Comparison of ENCODE assay signal across 1 cellular context in genomic region chr7:128783143-128783799, GRCh38.
TF ChIP-seq lines count a peak whose summit lies in the region.

No MANE protein-coding gene starts in this region.

TF ChIP-seq in HEK293, 187 proteins besides CTCF, POLR2A, EP300 and RAD21 (continued from another document and continues in another):
- TF ChIP-seq, protein P1, sequence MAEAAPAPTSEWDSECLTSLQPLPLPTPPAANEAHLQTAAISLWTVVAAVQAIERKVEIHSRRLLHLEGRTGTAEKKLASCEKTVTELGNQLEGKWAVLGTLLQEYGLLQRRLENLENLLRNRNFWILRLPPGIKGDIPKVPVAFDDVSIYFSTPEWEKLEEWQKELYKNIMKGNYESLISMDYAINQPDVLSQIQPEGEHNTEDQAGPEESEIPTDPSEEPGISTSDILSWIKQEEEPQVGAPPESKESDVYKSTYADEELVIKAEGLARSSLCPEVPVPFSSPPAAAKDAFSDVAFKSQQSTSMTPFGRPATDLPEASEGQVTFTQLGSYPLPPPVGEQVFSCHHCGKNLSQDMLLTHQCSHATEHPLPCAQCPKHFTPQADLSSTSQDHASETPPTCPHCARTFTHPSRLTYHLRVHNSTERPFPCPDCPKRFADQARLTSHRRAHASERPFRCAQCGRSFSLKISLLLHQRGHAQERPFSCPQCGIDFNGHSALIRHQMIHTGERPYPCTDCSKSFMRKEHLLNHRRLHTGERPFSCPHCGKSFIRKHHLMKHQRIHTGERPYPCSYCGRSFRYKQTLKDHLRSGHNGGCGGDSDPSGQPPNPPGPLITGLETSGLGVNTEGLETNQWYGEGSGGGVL (tag by site-specific recombination; IDR thresholded peaks at IDR 0.05) = no peak
- TF ChIP-seq, protein P2, sequence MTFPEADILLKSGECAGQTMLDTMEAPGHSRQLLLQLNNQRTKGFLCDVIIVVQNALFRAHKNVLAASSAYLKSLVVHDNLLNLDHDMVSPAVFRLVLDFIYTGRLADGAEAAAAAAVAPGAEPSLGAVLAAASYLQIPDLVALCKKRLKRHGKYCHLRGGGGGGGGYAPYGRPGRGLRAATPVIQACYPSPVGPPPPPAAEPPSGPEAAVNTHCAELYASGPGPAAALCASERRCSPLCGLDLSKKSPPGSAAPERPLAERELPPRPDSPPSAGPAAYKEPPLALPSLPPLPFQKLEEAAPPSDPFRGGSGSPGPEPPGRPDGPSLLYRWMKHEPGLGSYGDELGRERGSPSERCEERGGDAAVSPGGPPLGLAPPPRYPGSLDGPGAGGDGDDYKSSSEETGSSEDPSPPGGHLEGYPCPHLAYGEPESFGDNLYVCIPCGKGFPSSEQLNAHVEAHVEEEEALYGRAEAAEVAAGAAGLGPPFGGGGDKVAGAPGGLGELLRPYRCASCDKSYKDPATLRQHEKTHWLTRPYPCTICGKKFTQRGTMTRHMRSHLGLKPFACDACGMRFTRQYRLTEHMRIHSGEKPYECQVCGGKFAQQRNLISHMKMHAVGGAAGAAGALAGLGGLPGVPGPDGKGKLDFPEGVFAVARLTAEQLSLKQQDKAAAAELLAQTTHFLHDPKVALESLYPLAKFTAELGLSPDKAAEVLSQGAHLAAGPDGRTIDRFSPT (tag by site-specific recombination; IDR thresholded peaks at IDR 0.05) = no peak
- TF ChIP-seq ZNF549 (tag by site-specific recombination; IDR thresholded peaks at IDR 0.05) (no peak), ZNF585B (tag by site-specific recombination; IDR thresholded peaks at IDR 0.05) (no peak), ZNF169 (tag by site-specific recombination; IDR thresholded peaks at IDR 0.05) (no peak), ZNF157 (tag by site-specific recombination; IDR thresholded peaks at IDR 0.05) (no peak), ZNF223 (tag by site-specific recombination; IDR thresholded peaks at IDR 0.05) (no peak), ZNF155 (tag by site-specific recombination; IDR thresholded peaks at IDR 0.05) (no peak), KLF8 (tag by site-specific recombination; IDR thresholded peaks at IDR 0.05) (peak; percentile 73), ZNF623 (tag by site-specific recombination; IDR thresholded peaks at IDR 0.05) (0 out of 2 replicates have a peak, but pooled peaks have one; percentile 11), GLIS2 (tag by site-specific recombination; IDR thresholded peaks at IDR 0.05) (no peak), ZNF561 (tag by site-specific recombination; IDR thresholded peaks at IDR 0.05; ENCODE audit: borderline replicate concordance) (0 out of 2 replicates have a peak, but pooled peaks have one; percentile 73), ZBTB49 (tag by site-specific recombination; IDR thresholded peaks at IDR 0.05; ENCODE audit: low read depth) (no peak), ZNF777 (tag by site-specific recombination; IDR thresholded peaks at IDR 0.05; ENCODE audit: borderline replicate concordance) (no peak), GFI1B (tag by site-specific recombination; IDR thresholded peaks at IDR 0.05) (no peak), ZNF596 (tag by site-specific recombination; IDR thresholded peaks at IDR 0.05) (no peak), ZNF10 (tag by site-specific recombination; IDR thresholded peaks at IDR 0.05) (no peak), ZNF211 (tag by site-specific recombination; IDR thresholded peaks at IDR 0.05; ENCODE audit: low read depth) (no peak), ZNF473 (tag by site-specific recombination; IDR thresholded peaks at IDR 0.05) (no peak), ZNF114 (tag by site-specific recombination; IDR thresholded peaks at IDR 0.05) (no peak), WT1 (tag by site-specific recombination; IDR thresholded peaks at IDR 0.05) (no peak), TSHZ1 (tag by site-specific recombination; IDR thresholded peaks at IDR 0.05; ENCODE audit: borderline replicate concordance) (no peak), REPIN1 (tag by site-specific recombination; IDR thresholded peaks at IDR 0.05; ENCODE audit: low read depth) (peak; percentile 69; the same call in 1 of the 2 replicates), ZNF391 (tag by site-specific recombination; IDR thresholded peaks at IDR 0.05; ENCODE audit: borderline replicate concordance, low read depth) (no peak), ZNF530 (tag by site-specific recombination; IDR thresholded peaks at IDR 0.05; ENCODE audit: low read depth) (no peak), TCF7L2 (IDR thresholded peaks at IDR 0.05; ENCODE audit: borderline replicate concordance, low read depth, low read length) (no peak), ZNF416 (tag by site-specific recombination; IDR thresholded peaks at IDR 0.05) (no peak), ZNF529 (tag by site-specific recombination; IDR thresholded peaks at IDR 0.05; ENCODE audit: insufficient replicate concordance) (no peak), SETDB1 (IDR thresholded peaks at IDR 0.05; ENCODE audit: insufficient read length, low read length) (no peak), ZNF555 (tag by site-specific recombination; conservative IDR thresholded peaks at IDR 0.05) (no peak), ZNF175 (tag by site-specific recombination; IDR thresholded peaks at IDR 0.05) (no peak), ZNF513 (tag by site-specific recombination; IDR thresholded peaks at IDR 0.05) (no peak; the same call in 1 of the 2 replicates), GLI2 (tag by site-specific recombination; IDR thresholded peaks at IDR 0.05; ENCODE audit: borderline replicate concordance, low read depth) (no peak), ZNF701 (tag by site-specific recombination; IDR thresholded peaks at IDR 0.05) (no peak), ZNF449 (tag by site-specific recombination; IDR thresholded peaks at IDR 0.05) (no peak), KLF9 (tag by site-specific recombination; IDR thresholded peaks at IDR 0.05; ENCODE audit: low read depth) (no peak), YY1 (tag by site-specific recombination; IDR thresholded peaks at IDR 0.05) (peak; percentile 69; the same call in 1 of the 2 replicates), SP7 (tag by site-specific recombination; IDR thresholded peaks at IDR 0.05) (peak; percentile 79), ZNF510 (tag by site-specific recombination; IDR thresholded peaks at IDR 0.05; ENCODE audit: insufficient replicate concordance) (no peak), YY2 (tag by site-specific recombination; IDR thresholded peaks at IDR 0.05) (peak; percentile 68), ZFP37 (tag by site-specific recombination; IDR thresholded peaks at IDR 0.05) (no peak), ZNF133 (tag by site-specific recombination; IDR thresholded peaks at IDR 0.05) (0 out of 2 replicates have a peak, but pooled peaks have one; percentile 9), ZNF24 (tag by site-specific recombination; IDR thresholded peaks at IDR 0.05) (peak; percentile 64; the same call in 1 of the 2 replicates), ZNF48 (tag by site-specific recombination; IDR thresholded peaks at IDR 0.05) (no peak), ZBTB20 (tag by site-specific recombination; IDR thresholded peaks at IDR 0.05) (peak; percentile 28; the same call in 1 of the 2 replicates), ZNF707 (tag by site-specific recombination; IDR thresholded peaks at IDR 0.05) (no peak)
- TF ChIP-seq, protein P3, sequence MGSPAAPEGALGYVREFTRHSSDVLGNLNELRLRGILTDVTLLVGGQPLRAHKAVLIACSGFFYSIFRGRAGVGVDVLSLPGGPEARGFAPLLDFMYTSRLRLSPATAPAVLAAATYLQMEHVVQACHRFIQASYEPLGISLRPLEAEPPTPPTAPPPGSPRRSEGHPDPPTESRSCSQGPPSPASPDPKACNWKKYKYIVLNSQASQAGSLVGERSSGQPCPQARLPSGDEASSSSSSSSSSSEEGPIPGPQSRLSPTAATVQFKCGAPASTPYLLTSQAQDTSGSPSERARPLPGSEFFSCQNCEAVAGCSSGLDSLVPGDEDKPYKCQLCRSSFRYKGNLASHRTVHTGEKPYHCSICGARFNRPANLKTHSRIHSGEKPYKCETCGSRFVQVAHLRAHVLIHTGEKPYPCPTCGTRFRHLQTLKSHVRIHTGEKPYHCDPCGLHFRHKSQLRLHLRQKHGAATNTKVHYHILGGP (tag by site-specific recombination; IDR thresholded peaks at IDR 0.05) = no peak
- TF ChIP-seq, protein P4, sequence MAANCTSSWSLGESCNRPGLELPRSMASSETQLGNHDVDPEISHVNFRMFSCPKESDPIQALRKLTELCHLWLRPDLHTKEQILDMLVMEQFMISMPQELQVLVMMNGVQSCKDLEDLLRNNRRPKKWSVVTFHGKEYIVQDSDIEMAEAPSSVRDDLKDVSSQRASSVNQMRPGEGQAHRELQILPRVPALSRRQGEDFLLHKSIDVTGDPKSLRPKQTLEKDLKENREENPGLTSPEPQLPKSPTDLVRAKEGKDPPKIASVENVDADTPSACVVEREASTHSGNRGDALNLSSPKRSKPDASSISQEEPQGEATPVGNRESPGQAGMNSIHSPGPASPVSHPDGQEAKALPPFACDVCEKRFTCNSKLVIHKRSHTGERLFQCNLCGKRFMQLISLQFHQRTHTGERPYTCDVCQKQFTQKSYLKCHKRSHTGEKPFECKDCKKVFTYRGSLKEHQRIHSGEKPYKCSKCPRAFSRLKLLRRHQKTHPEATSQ (tag by site-specific recombination; IDR thresholded peaks at IDR 0.05) = no peak
- TF ChIP-seq, protein P5, sequence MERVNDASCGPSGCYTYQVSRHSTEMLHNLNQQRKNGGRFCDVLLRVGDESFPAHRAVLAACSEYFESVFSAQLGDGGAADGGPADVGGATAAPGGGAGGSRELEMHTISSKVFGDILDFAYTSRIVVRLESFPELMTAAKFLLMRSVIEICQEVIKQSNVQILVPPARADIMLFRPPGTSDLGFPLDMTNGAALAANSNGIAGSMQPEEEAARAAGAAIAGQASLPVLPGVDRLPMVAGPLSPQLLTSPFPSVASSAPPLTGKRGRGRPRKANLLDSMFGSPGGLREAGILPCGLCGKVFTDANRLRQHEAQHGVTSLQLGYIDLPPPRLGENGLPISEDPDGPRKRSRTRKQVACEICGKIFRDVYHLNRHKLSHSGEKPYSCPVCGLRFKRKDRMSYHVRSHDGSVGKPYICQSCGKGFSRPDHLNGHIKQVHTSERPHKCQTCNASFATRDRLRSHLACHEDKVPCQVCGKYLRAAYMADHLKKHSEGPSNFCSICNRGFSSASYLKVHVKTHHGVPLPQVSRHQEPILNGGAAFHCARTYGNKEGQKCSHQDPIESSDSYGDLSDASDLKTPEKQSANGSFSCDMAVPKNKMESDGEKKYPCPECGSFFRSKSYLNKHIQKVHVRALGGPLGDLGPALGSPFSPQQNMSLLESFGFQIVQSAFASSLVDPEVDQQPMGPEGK (tag by site-specific recombination; IDR thresholded peaks at IDR 0.05) = peak; percentile 61; the same call in 1 of the 2 replicates
